In genomic region chr11:75201771-75202170, GRCh38 we compare ENCODE assay signal across 24 cellular contexts. TPM values are rescaled to one million over a fixed set of nuclear protein-coding genes. Genes with fewer than 3 reads are reported as not detected.
"Had no signal": no experiment of that assay in that cellular context is flagged by ENCODE, and none has a peak within 500 bp of the region (broad histone marks: within the 10 kb centered on the region; RNA-seq: fewer than 3 reads in every experiment).

No MANE protein-coding gene starts in this region.

- H3K9me3 ChIP-seq: heart left ventricle, mucosa of descending colon, neutrophil, uterus had no signal

- H3K27ac Mint-ChIP-seq: naive thymus-derived CD8-positive, alpha-beta T cell; type B pancreatic cell had no signal

- H3K27ac ChIP-seq: coronary artery, dorsolateral prefrontal cortex, heart left ventricle, neutrophil, skin epidermis, uterus had no signal

- H3K36me3 ChIP-seq: neutrophil, uterus had no signal

- DNase-seq: dorsolateral prefrontal cortex; effector CD8-positive, alpha-beta T cell; heart left ventricle; hippocampal formation; kidney glomerular epithelial cell; mucosa of descending colon; naive thymus-derived CD8-positive, alpha-beta T cell; posterior cingulate gyrus; stimulated activated CD4-positive, alpha-beta T cell treated with anti-CD3 and anti-CD28 coated beads, Interleukin-2, amount 100 ng/mL, for 24 hours; stimulated activated CD4-positive, alpha-beta T cell treated with anti-CD3 and anti-CD28 coated beads, Interleukin-4, amount 100 ng/mL, for 4 hours; stimulated activated naive CD4-positive, alpha-beta T cell; uterus had no signal

- H3K4me3 Mint-ChIP-seq: naive thymus-derived CD8-positive, alpha-beta T cell; type B pancreatic cell had no signal

- H3K9me3 Mint-ChIP-seq: naive thymus-derived CD8-positive, alpha-beta T cell; type B pancreatic cell had no signal

- H3K4me3 ChIP-seq: coronary artery, dorsolateral prefrontal cortex, heart left ventricle, mucosa of descending colon, skin epidermis, uterus had no signal

- H3K27me3 ChIP-seq: dorsolateral prefrontal cortex, heart left ventricle, uterus had no signal

- H3K36me3 Mint-ChIP-seq: naive thymus-derived CD8-positive, alpha-beta T cell; type B pancreatic cell had no signal

- ATAC-seq: esophagus mucosa; heart left ventricle; mucosa of descending colon; naive thymus-derived CD8-positive, alpha-beta T cell; sciatic nerve had no signal

- H3K4me1 ChIP-seq: uterus had no signal

RNA-seq across cellular contexts. Expression of gene TPBGL, which starts 38.8 kb away (rescaled TPM):
- total RNA-seq: esophagus mucosa, fibroblast of lung, frontal cortex, liver, lung microvascular endothelial cell, osteocyte had no signal
- polyA plus RNA-seq: fibroblast of lung, neural cell had no signal

RNA-seq across cellular contexts. Expression of gene SLCO2B1, which starts 50.9 kb away (rescaled TPM):
- total RNA-seq: fibroblast of lung had no signal
- polyA plus RNA-seq: fibroblast of lung; naive thymus-derived CD8-positive, alpha-beta T cell; neural cell had no signal
